Comparison of ENCODE assay signal across 9 cellular contexts in the genomic region with DNA sequence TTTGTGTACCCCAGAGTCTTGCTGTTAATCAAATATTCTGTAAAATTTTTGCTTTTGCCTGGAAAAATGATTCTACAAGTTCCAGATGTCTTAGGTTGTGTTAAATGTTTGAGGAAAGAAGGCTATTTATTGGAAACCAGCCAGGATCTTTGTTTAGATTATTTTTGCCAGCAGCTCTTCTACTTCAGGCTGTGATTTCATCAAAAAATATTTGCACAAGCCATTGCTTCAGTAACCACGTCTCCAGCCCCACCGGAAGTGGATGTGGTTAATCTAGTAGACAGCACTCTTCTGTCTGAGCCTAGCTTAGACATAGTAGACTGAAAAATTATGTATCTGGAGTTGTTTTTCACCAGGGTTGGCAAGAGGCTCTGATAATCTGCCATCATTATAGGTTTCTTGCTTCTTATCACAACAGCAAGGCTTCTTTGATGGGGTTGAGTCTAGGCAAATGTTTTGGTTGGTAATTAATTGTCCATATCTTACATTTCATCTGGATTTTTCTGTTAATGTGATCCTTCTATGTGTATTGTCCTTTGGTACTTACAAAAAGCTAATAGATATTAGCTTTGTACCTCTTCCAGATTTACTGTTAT. TPM values are rescaled to one million over a fixed set of nuclear protein-coding genes. Genes with fewer than 3 reads are reported as not detected.
A peak's percentile ranks its signal among the peaks of the same experiment; 100 is the strongest.
DNase-seq lines count a peak whose midpoint lies in the region; ATAC-seq and TF ChIP-seq lines count a peak whose summit lies in the region.
"Had no signal": no experiment of that assay in that cellular context is flagged by ENCODE, and none has a peak within 500 bp of the region (broad histone marks: within the 10 kb centered on the region; RNA-seq: fewer than 3 reads in every experiment).

No MANE protein-coding gene starts in this region.

- H3K27ac ChIP-seq in HL-60 (replicated peaks) (peak overlapping the region; percentile 47), lower lobe of right lung (peak overlapping the region; percentile 59)

- TF ChIP-seq CTCF in HL-60 (IDR thresholded peaks at IDR 0.05; ENCODE audit: insufficient read depth, low read length) = no peak
- TF ChIP-seq CTCF in lower lobe of right lung (IDR thresholded peaks at IDR 0.05) = no peak

- H3K4me3 ChIP-seq in HL-60 (replicated peaks; ENCODE audit: insufficient read depth, low read length) = no peak overlapping the region
- no peak overlapping the region for H3K4me3 ChIP-seq in lower lobe of right lung

- intact Hi-C loops in lower lobe of right lung (cut with DNase I) = no loop called here

- DNase-seq in Caki2 (ENCODE audit: low read depth) (peak; percentile 81), HL-60 (ENCODE audit: low read depth in 1 of 2, low spot score in 1 of 2) (peak; percentile 52 to 88), SKM-1 (lab: John Stamatoyannopoulos, UW; ENCODE audit: unreplicated experiment) (peak; percentile 20), lower lobe of right lung (peak; percentile 76), hypothalamus (lab: John Stamatoyannopoulos, UW) (no peak)
- peak; percentile 17 for DNase-seq in activated naive CD8-positive, alpha-beta T cell treated with anti-CD3 and anti-CD28 coated beads, Interleukin-2, amount 50 U/mL, for 16 hours (ENCODE audit: low read depth, low spot score)
- DNase-seq in stimulated activated naive CD4-positive, alpha-beta T cell treated with Interleukin-2 at 50 U/mL for 16 hours (lab: John Stamatoyannopoulos, UW) = peak; percentile 57

- H3K27me3 ChIP-seq in HL-60 (ENCODE audit: insufficient read depth, poor library complexity, severe bottlenecking) = no peaks in the 10 kb centered on the region
- no peaks in the 10 kb centered on the region for H3K27me3 ChIP-seq in lower lobe of right lung (ENCODE audit: low read depth)

- H3K36me3 ChIP-seq in lower lobe of right lung = no peaks in the 10 kb centered on the region

- peak; percentile 78 for ATAC-seq in GM21360 (IDR thresholded peaks at IDR 0.05; ENCODE audit: unreplicated experiment)
- peak; percentile 72 to 74 for ATAC-seq in lower lobe of right lung

- H3K4me1 ChIP-seq in lower lobe of right lung = peaks cover 41% of the 10 kb centered on the region

- no peaks in the 10 kb centered on the region for H3K9me3 ChIP-seq in lower lobe of right lung

- in situ Hi-C loops in Caki2 (cut with HindIII; ENCODE audit: low pct_unique_long_range_greater_than_20kb, low sequenced_read_pairs) = no loop called here

RNA-seq across cellular contexts. Expression of a gene that starts 17.1 kb away (rescaled TPM):
- 0.17 and 2.6 TPM in 2 replicates for total RNA-seq in Caki2 (2014; rRNA removed; shearing (Covaris generic); ENCODE audit: low replicate concordance)
- 2.5 TPM for total RNA-seq in lower lobe of right lung
- total RNA-seq: T-helper 2 cell treated with Interferon-gamma antibody and Interleukin-4, amounts not matched to agents 100 ng/mL and 5 ng/mL, for 36 hours had no signal

RNA-seq across cellular contexts. Expression of a gene that starts 17.3 kb away (rescaled TPM):
- total RNA-seq in Caki2 (2014; rRNA removed; shearing (Covaris generic); ENCODE audit: low replicate concordance) = 64.4 and 88.2 TPM in 2 replicates
- total RNA-seq in lower lobe of right lung = 46.4 TPM

Comparison
In these comparisons a context has a peak if more than half of its experiments do, and no peak if none do; other contexts are left out.
1. DNase-seq: peak in Caki2 (single experiment), HL-60 (2 of 2), SKM-1 (single experiment), activated naive CD8-positive, alpha-beta T cell treated with anti-CD3 and anti-CD28 coated beads, Interleukin-2, amount 50 U/mL, for 16 hours (single experiment), lower lobe of right lung (single experiment) and stimulated activated naive CD4-positive, alpha-beta T cell treated with Interleukin-2 at 50 U/mL for 16 hours (single experiment); none in hypothalamus (0 of 51).